ENCODE assay signal across 8 cellular contexts in the genomic region with DNA sequence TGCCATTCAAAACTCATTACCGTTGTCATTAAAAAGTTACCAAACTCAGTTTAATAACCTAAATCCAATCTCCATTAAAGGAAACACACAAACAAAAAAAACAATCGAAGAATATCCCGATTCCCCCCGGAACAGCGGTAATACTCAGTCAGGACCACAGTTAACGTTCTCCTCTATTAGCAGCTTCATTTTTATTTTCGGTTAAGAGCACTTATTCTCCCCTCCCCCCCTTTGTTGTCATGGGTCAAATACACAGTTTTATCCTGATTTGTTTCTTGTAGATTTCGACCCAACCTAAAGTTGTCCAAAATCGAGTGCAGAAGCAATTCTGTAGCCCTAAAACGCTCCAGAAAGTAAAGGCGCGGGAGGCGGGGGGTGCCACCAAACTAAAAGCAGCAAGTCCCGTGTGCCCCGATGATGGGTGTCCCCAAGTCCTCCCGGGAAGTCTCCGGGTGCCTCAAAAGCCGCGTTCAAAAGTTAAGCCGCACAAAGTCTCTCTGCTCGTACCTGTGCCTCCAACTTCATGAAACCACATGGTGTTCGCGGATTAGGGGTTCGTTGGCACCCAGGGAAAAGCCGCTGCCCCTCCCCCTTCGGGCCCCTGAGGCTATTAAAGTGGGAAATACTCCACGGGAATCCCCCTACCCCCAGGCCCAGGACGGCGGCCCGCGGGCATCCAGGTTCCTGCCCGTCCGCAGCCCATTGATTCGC. TPM values are rescaled to one million over a fixed set of nuclear protein-coding genes. Genes with fewer than 3 reads are reported as not detected.
DNase-seq lines count a peak whose midpoint lies in the region; ATAC-seq and TF ChIP-seq lines count a peak whose summit lies in the region.

No MANE protein-coding gene starts in this region.

- no peaks in the 10 kb centered on the region for H3K9me3 ChIP-seq in BE2C
- no peaks in the 10 kb centered on the region for H3K9me3 ChIP-seq in SJSA1 (replicated peaks)
- H3K9me3 ChIP-seq in left lung: no peaks in the 10 kb centered on the region

- intact Hi-C loops in left lung (cut with DNase I): no loop called here

- H3K27ac ChIP-seq in SJSA1 (peak overlapping the region; percentile 93), brain microvascular endothelial cell (peak overlapping the region; percentile 95), left lung (peak overlapping the region; percentile 99)

- TF ChIP-seq CTCF in BE2C (IDR thresholded peaks at IDR 0.05; ENCODE audit: low read depth, low read length) (no peak), brain microvascular endothelial cell (IDR thresholded peaks at IDR 0.05; ENCODE audit: low read depth, low read length, missing control alignments) (no peak), left lung (IDR thresholded peaks at IDR 0.05) (no peak)

- peak; percentile 11 for ATAC-seq in left lung

- in situ Hi-C loops in brain microvascular endothelial cell (cut with HindIII; ENCODE audit: low pct_ligation_motif_present, low sequenced_read_pairs): no loop called here

- H3K36me3 ChIP-seq in BE2C (peaks cover 31% of the 10 kb centered on the region), H7 (replicated peaks; ENCODE audit: control insufficient read depth, insufficient read depth, low read length) (peaks cover 9% of the 10 kb centered on the region), SJSA1 (peaks cover 56% of the 10 kb centered on the region), brain microvascular endothelial cell (replicated peaks) (peaks cover 7% of the 10 kb centered on the region), left lung (peaks cover 0 to 36% of the 10 kb centered on the region in 2 donors)

- no peaks in the 10 kb centered on the region for H3K27me3 ChIP-seq in BE2C
- no peaks in the 10 kb centered on the region for H3K27me3 ChIP-seq in H7 (ENCODE audit: control insufficient read depth, insufficient read depth, low read length)
- no peaks in the 10 kb centered on the region for H3K27me3 ChIP-seq in SJSA1 (replicated peaks)
- no peaks in the 10 kb centered on the region for H3K27me3 ChIP-seq in brain microvascular endothelial cell (replicated peaks)
- no peaks in the 10 kb centered on the region for H3K27me3 ChIP-seq in left lung

- H3K4me1 ChIP-seq in BE2C (no peaks in the 10 kb centered on the region), SJSA1 (replicated peaks) (peaks cover 13% of the 10 kb centered on the region), left lung (peaks cover 0 to 34% of the 10 kb centered on the region in 2 donors)

- peak overlapping the region; percentile 99 for H3K4me3 ChIP-seq in BE2C (ENCODE audit: low read depth, low read length)
- H3K4me3 ChIP-seq in H7 (ENCODE audit: insufficient read depth, low read depth, low read length): peak overlapping the region; percentile 96
- peak overlapping the region; percentile 95 for H3K4me3 ChIP-seq in SJSA1
- peak overlapping the region; percentile 98 for H3K4me3 ChIP-seq in brain microvascular endothelial cell (ENCODE audit: low read depth, low read length)
- H3K4me3 ChIP-seq in left lung: peak overlapping the region; percentile 94 to 96

- no peak for DNase-seq in BE2C
- DNase-seq in H7: peak; percentile 31
- peak; percentile 50 to 60 for DNase-seq in SJSA1 (ENCODE audit: low read depth in 1 of 2, low spot score in 2 of 2)
- DNase-seq in brain microvascular endothelial cell: no peak
- no peak for DNase-seq in left lung
- DNase-seq in stimulated activated CD4-positive, alpha-beta T cell treated with anti-CD3 and anti-CD28 coated beads, TNF-alpha, amount 100 ng/mL, for 1 hour (ENCODE audit: low read depth in 3 of 3, low spot score in 1 of 3): peak in 2 of 3 donors; percentile 4 to 27
- no peak for DNase-seq in NCI-H187 (lab: John Stamatoyannopoulos, UW)
- DNase-seq in epidermal melanocyte (ENCODE audit: insufficient read length, low spot score): no peak

RNA-seq across cellular contexts. Expression of a gene that starts 1.0 kb away (rescaled TPM):
- polyA plus RNA-seq in BE2C (2012; ENCODE audit: insufficient read depth, insufficient read length, low read depth): 440 TPM
- 321 and 329 TPM in 2 replicates for total RNA-seq in H7 (2014; rRNA removed; shearing (Covaris generic))
- 177 and 212 TPM in 2 replicates for total RNA-seq in SJSA1 (2014; rRNA removed; shearing (Covaris generic))
- total RNA-seq in left lung: 100 to 1,000 TPM; 321 to 344 TPM

RNA-seq across cellular contexts. Expression of a gene that starts 23.7 kb away (rescaled TPM):
- 96.3 TPM for polyA plus RNA-seq in BE2C (2012; ENCODE audit: insufficient read depth, insufficient read length, low read depth)
- 61.7 and 62.8 TPM in 2 replicates for total RNA-seq in H7 (2014; rRNA removed; shearing (Covaris generic))
- 75.1 and 110 TPM in 2 replicates for total RNA-seq in SJSA1 (2014; rRNA removed; shearing (Covaris generic))
- 10 to 100 TPM; 53.3 to 72.1 TPM for total RNA-seq in left lung

RNA-seq across cellular contexts. Expression of a gene that starts 27.5 kb away (rescaled TPM):
- polyA plus RNA-seq in BE2C (2012; ENCODE audit: insufficient read depth, insufficient read length, low read depth): 474 TPM
- total RNA-seq in H7 (2014; rRNA removed; shearing (Covaris generic)): 410 and 454 TPM in 2 replicates
- 340 and 870 TPM in 2 replicates for total RNA-seq in SJSA1 (2014; rRNA removed; shearing (Covaris generic))
- total RNA-seq in left lung: 10 to 100 TPM; 65.0 to 97.8 TPM

RNA-seq across cellular contexts. Expression of a gene that starts 50.2 kb away (rescaled TPM):
- 226 TPM for polyA plus RNA-seq in BE2C (2012; ENCODE audit: insufficient read depth, insufficient read length, low read depth)
- total RNA-seq in H7 (2014; rRNA removed; shearing (Covaris generic)): 106 and 118 TPM in 2 replicates
- total RNA-seq in SJSA1 (2014; rRNA removed; shearing (Covaris generic)): 130 and 136 TPM in 2 replicates
- 10 to 100 TPM; 26.0 to 39.9 TPM for total RNA-seq in left lung

Comparison
In these comparisons a context has a peak if more than half of its experiments do, and no peak if none do; other contexts are left out.
1. DNase-seq: peak in H7 (single experiment), SJSA1 (2 of 2) and stimulated activated CD4-positive, alpha-beta T cell treated with anti-CD3 and anti-CD28 coated beads, TNF-alpha, amount 100 ng/mL, for 1 hour (2 of 3); none in BE2C (single experiment), brain microvascular endothelial cell (single experiment), left lung (0 of 2), NCI-H187 (0 of 2) and epidermal melanocyte (single experiment).
2. Peak in every context shown above with its lines, with median percentiles within 50 percentile points of each other: H3K4me3 ChIP-seq and H3K27ac ChIP-seq.